ENCODE assay signal across 14 cellular contexts in the genomic region with DNA sequence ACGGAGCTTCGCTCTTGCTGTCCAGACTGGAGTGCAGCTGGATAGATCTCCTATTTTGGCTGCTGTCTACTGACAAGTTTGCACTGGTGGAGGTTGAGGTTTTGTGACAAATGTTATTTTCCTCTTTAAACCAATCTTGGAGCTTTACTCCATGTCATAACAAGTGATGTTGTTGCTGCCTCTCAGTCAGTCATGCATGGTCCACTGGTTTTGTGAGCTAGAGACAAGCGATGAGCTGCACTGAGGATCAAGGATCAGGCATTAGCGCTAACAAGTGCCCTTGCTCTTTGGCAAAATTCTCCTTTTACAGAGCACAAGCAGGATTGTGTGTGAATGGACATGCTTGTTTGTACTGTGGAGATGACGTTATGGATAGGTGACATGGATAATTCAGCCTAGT. TPM values are rescaled to one million over a fixed set of nuclear protein-coding genes. Genes with fewer than 3 reads are reported as not detected.
DNase-seq lines count a peak whose midpoint lies in the region; ATAC-seq, FAIRE-seq and TF ChIP-seq lines count a peak whose summit lies in the region.
"Had no signal": no experiment of that assay in that cellular context is flagged by ENCODE, and none has a peak within 500 bp of the region (broad histone marks: within the 10 kb centered on the region; RNA-seq: fewer than 3 reads in every experiment).

No MANE protein-coding gene starts in this region.

- H4K20me1 ChIP-seq in OCI-LY3 (ENCODE audit: insufficient read depth, low read length), result peaks cover 10% of the 10 kb centered on the region

- H3K9ac ChIP-seq in OCI-LY3 (ENCODE audit: low read length), result peak overlapping the region; percentile 99
- H3K9ac ChIP-seq in parathyroid adenoma, result no peak overlapping the region

- no peaks in the 10 kb centered on the region for H3K27me3 ChIP-seq in OCI-LY3 (ENCODE audit: low read depth, low read length)
- H3K27me3 ChIP-seq in parathyroid adenoma (ENCODE audit: control insufficient read depth, insufficient read depth, low read length), result no peaks in the 10 kb centered on the region
- H3K27me3 ChIP-seq in small intestine (ENCODE audit: control insufficient read depth in 2 of 2, insufficient read depth in 2 of 2, low read length in 2 of 2), result no peaks in the 10 kb centered on the region
- H3K27me3 ChIP-seq: tibial nerve had no signal

- in situ Hi-C loops in GM13976 (cut with MboI; ENCODE audit: low sequenced_read_pairs, unreplicated experiment), result no loop called here

- H3K4me2 ChIP-seq in OCI-LY3 (ENCODE audit: low read length) (peak overlapping the region; percentile 88), parathyroid adenoma (ENCODE audit: low read length) (peak overlapping the region; percentile 50)

- H3K36me3 ChIP-seq in OCI-LY3 (replicated peaks; ENCODE audit: low read depth, low read length) (peaks cover 24% of the 10 kb centered on the region), parathyroid adenoma (ENCODE audit: control insufficient read depth, insufficient read depth, low read length) (no peaks in the 10 kb centered on the region), small intestine (ENCODE audit: control insufficient read depth in 2 of 2, insufficient read depth in 2 of 2, low read length in 2 of 2) (no peaks in the 10 kb centered on the region)
- H3K36me3 ChIP-seq: tibial nerve had no signal

- TF ChIP-seq CTCF in GM13976 (IDR thresholded peaks at IDR 0.05; ENCODE audit: borderline replicate concordance, control extremely low read depth, extremely low read depth, insufficient read depth, missing control alignments) (no peak), OCI-LY3 (IDR thresholded peaks at IDR 0.05; ENCODE audit: low read depth, low read length) (no peak), parathyroid adenoma (IDR thresholded peaks at IDR 0.05) (no peak)

- peaks cover 43% of the 10 kb centered on the region for H3K4me1 ChIP-seq in OCI-LY3 (ENCODE audit: low read length)
- H3K4me1 ChIP-seq in parathyroid adenoma, result peaks cover 11% of the 10 kb centered on the region
- H3K4me1 ChIP-seq in small intestine (ENCODE audit: control insufficient read depth in 2 of 2, insufficient read depth in 1 of 2, low read depth in 1 of 2, low read length in 1 of 2), result no peaks in the 10 kb centered on the region
- H3K4me1 ChIP-seq: tibial nerve had no signal

- H3K27ac ChIP-seq in OCI-LY3 (ENCODE audit: low read length) (peak overlapping the region; percentile 99), parathyroid adenoma (peak overlapping the region; percentile 15), small intestine (ENCODE audit: low read depth in 1 of 2, low read length in 1 of 2) (no peak overlapping the region)

- no peak for FAIRE-seq in small intestine (lab: Jason Lieb, UNC)

- ATAC-seq in GM21717 (IDR thresholded peaks at IDR 0.05; ENCODE audit: unreplicated experiment), result peak; percentile 31
- ATAC-seq in GM19455 (IDR thresholded peaks at IDR 0.05; ENCODE audit: unreplicated experiment), result no peak
- no peak for ATAC-seq in GM21367 (IDR thresholded peaks at IDR 0.05; ENCODE audit: unreplicated experiment)
- ATAC-seq: SK-N-SH treated with all-trans-retinoic acid at 6 μM for 48 hours had no signal

- peak overlapping the region; percentile 84 for H3K4me3 ChIP-seq in OCI-LY3 (ENCODE audit: low read length)
- H3K4me3 ChIP-seq in parathyroid adenoma (ENCODE audit: low read depth, low read length), result no peak overlapping the region
- no peak overlapping the region for H3K4me3 ChIP-seq in small intestine (ENCODE audit: low read depth in 1 of 2, low read length in 2 of 2)
- H3K4me3 ChIP-seq: tibial nerve had no signal

- 67 to 82% (median 74%) methylated on average over 5 of the region's 5 CpGs for WGBS in small intestine, 3 donors

- DNase-seq in GM13976 (ENCODE audit: low spot score) (peak; percentile 60), small intestine (no peak), NCI-H510A treated with DMSO at 0.1 percent for 48 hours (lab: John Stamatoyannopoulos, UW) (no peak)
- DNase-seq: activated gamma-delta T cell; HFFc6; retina; stimulated activated CD4-positive, alpha-beta T cell treated with anti-CD3 and anti-CD28 coated beads, Interleukin-1b, Interleukin-23, amount 100 ng/mL, for 48 hours had no signal

- H3K79me2 ChIP-seq in OCI-LY3 (ENCODE audit: low read length), result peaks cover 44% of the 10 kb centered on the region
- no peaks in the 10 kb centered on the region for H3K79me2 ChIP-seq in parathyroid adenoma

- H2AFZ ChIP-seq in OCI-LY3 (ENCODE audit: low read depth, low read length) (no peak overlapping the region), parathyroid adenoma (peak overlapping the region; percentile 31)

- H3K9me3 ChIP-seq in OCI-LY3 (ENCODE audit: insufficient read depth, low read length) (peaks cover 3% of the 10 kb centered on the region; the same call in 1 of the 2 replicates), parathyroid adenoma (ENCODE audit: control insufficient read depth, low read length) (no peaks in the 10 kb centered on the region), small intestine (ENCODE audit: control insufficient read depth, low read depth) (no peaks in the 10 kb centered on the region)

RNA-seq across cellular contexts. Expression of gene WDFY4, which starts 0.8 kb away (rescaled TPM):
- 1 to 10 TPM in 1 of 3 donors, under 1 TPM in 2; under 0.01 to 1.5 (median 0.27) TPM for polyA plus RNA-seq in small intestine

Comparison
In these comparisons a context has a peak if more than half of its experiments do, and no peak if none do; other contexts are left out.
1. H3K27ac ChIP-seq: peak in OCI-LY3 (single experiment) and parathyroid adenoma (single experiment); none in small intestine (0 of 2).